29 cellular contexts compared by ENCODE assay signal in genomic region chr1:203577874-203578464, GRCh38.
"Had no signal": no experiment of that assay in that cellular context is flagged by ENCODE, and none has a peak within 500 bp of the region (broad histone marks: within the 10 kb centered on the region; RNA-seq: fewer than 3 reads in every experiment).

No MANE protein-coding gene starts in this region.

- H3K36me3 Mint-ChIP-seq: naive thymus-derived CD4-positive, alpha-beta T cell; natural killer cell treated with Interleukin-12 subunit alpha and Interleukin-12 subunit beta and Interleukin-15 and Interleukin-18, amount 100 ng/mL, for 72 hours; stimulated activated effector memory CD8-positive, alpha-beta T cell treated with anti-CD3 and anti-CD28 coated beads, Interleukin-12 subunit alpha, Interleukin-12 subunit beta, amount 100 ng/mL, for 72 hours had no signal

- H3K36me3 ChIP-seq: heart right ventricle, left ventricle myocardium inferior, neutrophil, ovary, sigmoid colon, spleen, suprapubic skin, thoracic aorta, tibial artery, upper lobe of right lung had no signal

- H3K4me3 Mint-ChIP-seq: natural killer cell treated with Interleukin-12 subunit alpha and Interleukin-12 subunit beta and Interleukin-15 and Interleukin-18, amount 100 ng/mL, for 72 hours; neural crest cell; stimulated activated effector memory CD8-positive, alpha-beta T cell treated with anti-CD3 and anti-CD28 coated beads, Interleukin-12 subunit alpha, Interleukin-12 subunit beta, amount 100 ng/mL, for 72 hours; stimulated activated naive CD8-positive, alpha-beta T cell treated with anti-CD3 and anti-CD28 coated beads, Interleukin-15, Interleukin-2, amounts not matched to agents 100 ng/mL and 50 ng/mL, for 24 hours had no signal

- H3K79me2 ChIP-seq: hepatocyte had no signal

- H3K4me2 ChIP-seq: hepatocyte had no signal

- H3K4me1 Mint-ChIP-seq: stimulated activated effector memory CD8-positive, alpha-beta T cell treated with anti-CD3 and anti-CD28 coated beads, Interleukin-12 subunit alpha, Interleukin-12 subunit beta, amount 100 ng/mL, for 72 hours had no signal

- H3K27ac ChIP-seq: heart right ventricle, hepatocyte, left ventricle myocardium inferior, neutrophil, ovary, sigmoid colon, spleen, suprapubic skin, thoracic aorta, tibial artery, upper lobe of right lung had no signal

- H3K27me3 Mint-ChIP-seq: natural killer cell treated with Interleukin-12 subunit alpha and Interleukin-12 subunit beta and Interleukin-15 and Interleukin-18, amount 100 ng/mL, for 72 hours; stimulated activated naive CD8-positive, alpha-beta T cell treated with anti-CD3 and anti-CD28 coated beads, Interleukin-15, Interleukin-2, amounts not matched to agents 100 ng/mL and 50 ng/mL, for 24 hours had no signal

- H3K9me3 ChIP-seq: heart right ventricle, left ventricle myocardium inferior, mucosa of descending colon, neutrophil, ovary, sigmoid colon, spleen, suprapubic skin, thoracic aorta, tibial artery, upper lobe of right lung had no signal

- H2AFZ ChIP-seq: hepatocyte had no signal

- H3K27ac Mint-ChIP-seq: natural killer cell treated with Interleukin-12 subunit alpha and Interleukin-12 subunit beta and Interleukin-15 and Interleukin-18, amount 100 ng/mL, for 72 hours; progenitor cell of endocrine pancreas; stimulated activated effector memory CD8-positive, alpha-beta T cell treated with anti-CD3 and anti-CD28 coated beads, Interleukin-12 subunit alpha, Interleukin-12 subunit beta, amount 100 ng/mL, for 72 hours; stimulated activated naive CD8-positive, alpha-beta T cell treated with anti-CD3 and anti-CD28 coated beads, Interleukin-15, Interleukin-2, amounts not matched to agents 100 ng/mL and 50 ng/mL, for 24 hours had no signal

- H3K4me1 ChIP-seq: left ventricle myocardium inferior, sigmoid colon, suprapubic skin, upper lobe of right lung had no signal

- DNase-seq: heart right ventricle; islet precursor cell; left ventricle myocardium inferior; midbrain; mucosa of descending colon; naive thymus-derived CD4-positive, alpha-beta T cell; occipital lobe; ovary; retina; right cardiac atrium; sigmoid colon; small intestine; spleen; stimulated activated CD4-positive, alpha-beta T cell treated with anti-CD3 and anti-CD28 coated beads, Interleukin-4, amount 100 ng/mL, for 24 hours; stimulated activated naive CD4-positive, alpha-beta T cell; tibial artery; trophoblast cell; upper lobe of right lung had no signal

- H3K27me3 ChIP-seq: heart right ventricle, hepatocyte, neutrophil, ovary, sigmoid colon, spleen, suprapubic skin, tibial artery, upper lobe of right lung had no signal

- H3K9me3 Mint-ChIP-seq: natural killer cell treated with Interleukin-12 subunit alpha and Interleukin-12 subunit beta and Interleukin-15 and Interleukin-18, amount 100 ng/mL, for 72 hours; neural crest cell; stimulated activated effector memory CD8-positive, alpha-beta T cell treated with anti-CD3 and anti-CD28 coated beads, Interleukin-12 subunit alpha, Interleukin-12 subunit beta, amount 100 ng/mL, for 72 hours; stimulated activated naive CD8-positive, alpha-beta T cell treated with anti-CD3 and anti-CD28 coated beads, Interleukin-15, Interleukin-2, amounts not matched to agents 100 ng/mL and 50 ng/mL, for 24 hours had no signal

- FAIRE-seq: small intestine, urothelium cell line had no signal

- H3K4me3 ChIP-seq: heart right ventricle, hepatocyte, left ventricle myocardium inferior, lung, mucosa of descending colon, ovary, sigmoid colon, spleen, suprapubic skin, thoracic aorta, tibial artery, upper lobe of right lung had no signal
